In genomic region chr7:129919492-129919891, GRCh38 we compare ENCODE assay signal across 22 cellular contexts.
"Had no signal": no experiment of that assay in that cellular context is flagged by ENCODE, and none has a peak within 500 bp of the region (broad histone marks: within the 10 kb centered on the region; RNA-seq: fewer than 3 reads in every experiment).

No MANE protein-coding gene starts in this region.

- H3K4me3 Mint-ChIP-seq: activated naive CD8-positive, alpha-beta T cell; activated T-cell treated with anti-CD3 and anti-CD28 coated beads, Interleukin-2, amount 50 U/mL, for 72 hours had no signal

- H3K36me3 ChIP-seq: thyroid gland had no signal

- H3K27me3 ChIP-seq: dorsolateral prefrontal cortex, thyroid gland had no signal

- H3K27ac Mint-ChIP-seq: activated naive CD8-positive, alpha-beta T cell; activated T-cell treated with anti-CD3 and anti-CD28 coated beads, Interleukin-2, amount 50 U/mL, for 72 hours had no signal

- H3K9ac ChIP-seq: parathyroid adenoma had no signal

- H3K27me3 Mint-ChIP-seq: activated naive CD8-positive, alpha-beta T cell had no signal

- DNase-seq: activated CD4-positive, alpha-beta T cell treated with anti-CD3 and anti-CD28 coated beads for 1 hour; activated CD4-positive, alpha-beta T cell treated with anti-CD3 and anti-CD28 coated beads, Interleukin-2, amount 50 U/mL, for 4 hours; activated gamma-delta T cell; activated T-cell treated with anti-CD3 and anti-CD28 coated beads, Interleukin-2, amount 50 U/mL, for 72 hours; amniotic stem cell; caudate nucleus; dorsolateral prefrontal cortex; erythroblast; foreskin melanocyte; head of caudate nucleus; stimulated activated CD4-positive, alpha-beta T cell treated with anti-CD3 and anti-CD28 coated beads, Interleukin-12 subunit alpha, Interleukin-12 subunit beta, amount 100 ng/mL, for 4 hours; stimulated activated CD4-positive, alpha-beta T cell treated with anti-CD3 and anti-CD28 coated beads, Interleukin-1b, Interleukin-23, amount 100 ng/mL, for 48 hours; stimulated activated naive CD4-positive, alpha-beta T cell treated with Interleukin-2 at 50 U/mL for 16 hours; SW 1271; T-helper 2 cell had no signal

- FAIRE-seq: colon, keratinocyte, urothelium cell line had no signal

- H3K4me3 ChIP-seq: dorsolateral prefrontal cortex, thyroid gland had no signal

- ATAC-seq: activated T-cell treated with anti-CD3 and anti-CD28 coated beads, Interleukin-2, amount 50 U/mL, for 72 hours had no signal

- H3K9me3 ChIP-seq: thyroid gland had no signal

- H2AFZ ChIP-seq: parathyroid adenoma had no signal

- H3K9me3 Mint-ChIP-seq: activated T-cell treated with anti-CD3 and anti-CD28 coated beads, Interleukin-2, amount 50 U/mL, for 72 hours had no signal

- H3K27ac ChIP-seq: dorsolateral prefrontal cortex, parathyroid adenoma, thyroid gland, VCaP had no signal
